Comparison of ENCODE assay signal across 14 cellular contexts in the genomic region with DNA sequence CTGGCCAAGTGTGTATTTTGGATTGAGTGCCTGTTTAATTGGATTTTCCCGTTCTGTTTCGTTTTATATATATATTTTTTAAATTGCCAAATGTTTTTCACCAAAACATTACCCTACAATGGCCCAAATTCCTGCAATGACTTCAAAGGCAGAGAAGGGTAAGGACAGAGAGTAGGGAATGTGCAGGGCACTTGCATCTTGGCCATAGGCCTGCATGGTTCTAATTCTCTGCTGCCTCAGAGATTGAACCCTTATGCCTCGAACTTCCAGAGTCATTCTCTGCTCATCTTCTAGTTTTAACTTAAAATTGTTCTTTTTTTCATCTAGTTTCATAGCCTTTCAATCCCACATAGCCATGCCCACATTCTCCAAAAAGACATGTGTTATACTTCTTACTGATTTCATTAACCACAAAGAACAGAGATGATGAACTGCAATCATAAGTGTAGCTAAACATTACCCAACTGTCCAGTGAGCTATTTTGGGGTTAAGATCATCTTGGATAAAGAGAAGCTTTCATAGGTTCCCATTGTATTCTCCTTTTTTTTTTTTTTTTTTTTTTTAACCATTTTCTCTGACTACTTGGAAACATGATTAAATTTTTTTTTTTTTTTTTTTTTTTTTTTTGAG.
DNase-seq lines count a peak whose midpoint lies in the region; ATAC-seq and TF ChIP-seq lines count a peak whose summit lies in the region.
"Had no signal": no experiment of that assay in that cellular context is flagged by ENCODE, and none has a peak within 500 bp of the region (broad histone marks: within the 10 kb centered on the region; RNA-seq: fewer than 3 reads in every experiment).

No MANE protein-coding gene starts in this region.

- DNase-seq in AG10803 (ENCODE audit: low read depth) (peak; percentile 8), cardiac fibroblast (ENCODE audit: low read depth in 2 of 2) (peak; percentile 26 to 37), left colon (no peak), KG1 (lab: John Stamatoyannopoulos, UW) (no peak), mucosa of descending colon (no peak), progenitor cell of endocrine pancreas (ENCODE audit: low spot score, unreplicated experiment) (no peak)
- DNase-seq: activated naive CD4-positive, alpha-beta T cell treated with Interleukin-2 at 50 U/mL for 16 hours; COR-L47; NCI-H146; NCI-H524; nucleus accumbens; RPMI8226 had no signal

- no peaks in the 10 kb centered on the region for H3K27me3 Mint-ChIP-seq in progenitor cell of endocrine pancreas

- no peaks in the 10 kb centered on the region for H3K9me3 ChIP-seq in mucosa of descending colon

- TF ChIP-seq CTCF in AG10803 (conservative IDR thresholded peaks at IDR 0.05; ENCODE audit: low read length) (no peak), cardiac fibroblast (IDR thresholded peaks at IDR 0.05; ENCODE audit: low read depth, low read length) (no peak), mucosa of descending colon (IDR thresholded peaks at IDR 0.05) (no peak), progenitor cell of endocrine pancreas (IDR thresholded peaks at IDR 0.05; ENCODE audit: unreplicated experiment) (no peak)

- H3K4me3 Mint-ChIP-seq in progenitor cell of endocrine pancreas (ENCODE audit: low read depth): no peak overlapping the region

- H3K36me3 Mint-ChIP-seq in progenitor cell of endocrine pancreas (ENCODE audit: insufficient read depth): peaks cover 5% of the 10 kb centered on the region

- no peak overlapping the region for H3K4me3 ChIP-seq in AG10803 (ENCODE audit: low read length)
- H3K4me3 ChIP-seq in cardiac fibroblast (replicated peaks in 1 of 2; ENCODE audit: low read depth in 2 of 2, low read length in 2 of 2): no peak overlapping the region
- H3K4me3 ChIP-seq in mucosa of descending colon: no peak overlapping the region

- H3K36me3 ChIP-seq in mucosa of descending colon (ENCODE audit: low read depth): no peaks in the 10 kb centered on the region

- peaks cover 9% of the 10 kb centered on the region for H3K9me3 Mint-ChIP-seq in progenitor cell of endocrine pancreas (ENCODE audit: low read depth)

- ATAC-seq in GM19452 (IDR thresholded peaks at IDR 0.05; ENCODE audit: unreplicated experiment): peak; percentile 80
- ATAC-seq in HG03354 (IDR thresholded peaks at IDR 0.05; ENCODE audit: poor library complexity, severe bottlenecking, unreplicated experiment): peak; percentile 81
- ATAC-seq in left colon: no peak
- no peak for ATAC-seq in mucosa of descending colon

- H3K4me1 ChIP-seq in mucosa of descending colon (ENCODE audit: low read depth): peaks cover 5% of the 10 kb centered on the region

- H3K4me1 Mint-ChIP-seq in progenitor cell of endocrine pancreas (ENCODE audit: low read depth): peaks cover 13% of the 10 kb centered on the region

- intact Hi-C loops in left colon (cut with DNase I, micrococcal nuclease) (no loop called here), mucosa of descending colon (cut with DNase I, micrococcal nuclease) (loop anchor here in 1 of 2 donors (10.0 kb wide), 1 partner anchor 179 kb away; a partner anchor contains a TSS)

- H3K27ac Mint-ChIP-seq in progenitor cell of endocrine pancreas: no peak overlapping the region

Comparison
In these comparisons a context has a peak if more than half of its experiments do, and no peak if none do; other contexts are left out.
1. DNase-seq: peak in AG10803 (single experiment) and cardiac fibroblast (2 of 2); none in left colon (0 of 2), KG1 (single experiment), mucosa of descending colon (0 of 3) and progenitor cell of endocrine pancreas (single experiment).
2. ATAC-seq: peak in GM19452 (single experiment) and HG03354 (single experiment); none in left colon (single experiment) and mucosa of descending colon (single experiment).